ENCODE assay signal across 16 cellular contexts in genomic region chr22:38940985-38941384, GRCh38. TPM values are rescaled to one million over a fixed set of nuclear protein-coding genes. Genes with fewer than 3 reads are reported as not detected.
DNase-seq lines count a peak whose midpoint lies in the region; ATAC-seq and TF ChIP-seq lines count a peak whose summit lies in the region.
"Had no signal": no experiment of that assay in that cellular context is flagged by ENCODE, and none has a peak within 500 bp of the region (broad histone marks: within the 10 kb centered on the region; RNA-seq: fewer than 3 reads in every experiment).

No MANE protein-coding gene starts in this region.

- H3K36me3 Mint-ChIP-seq in activated CD4-positive, alpha-beta T cell treated with anti-CD3 and anti-CD28 coated beads for 36 hours (ENCODE audit: low read depth): no peaks in the 10 kb centered on the region
- H3K36me3 Mint-ChIP-seq in activated CD4-positive, alpha-beta memory T cell treated with anti-CD3 and anti-CD28 coated beads for 36 hours: no peaks in the 10 kb centered on the region
- no peaks in the 10 kb centered on the region for H3K36me3 Mint-ChIP-seq in natural killer cell treated with Interleukin-12 subunit alpha and Interleukin-12 subunit beta and Interleukin-15 and Interleukin-18, amount 100 ng/mL, for 72 hours

- H3K9me3 Mint-ChIP-seq in activated CD4-positive, alpha-beta T cell treated with anti-CD3 and anti-CD28 coated beads for 36 hours (ENCODE audit: low read depth): no peaks in the 10 kb centered on the region
- no peaks in the 10 kb centered on the region for H3K9me3 Mint-ChIP-seq in activated CD4-positive, alpha-beta memory T cell treated with anti-CD3 and anti-CD28 coated beads for 36 hours
- H3K9me3 Mint-ChIP-seq in natural killer cell treated with Interleukin-12 subunit alpha and Interleukin-12 subunit beta and Interleukin-15 and Interleukin-18, amount 100 ng/mL, for 72 hours: no peaks in the 10 kb centered on the region
- H3K9me3 Mint-ChIP-seq: naive thymus-derived CD8-positive, alpha-beta T cell had no signal

- POLR2A ChIA-PET in activated CD4-positive, alpha-beta T cell treated with anti-CD3 and anti-CD28 coated beads for 36 hours (lab: Charles Lee): interaction anchor here (0.6 to 1.8 kb wide), 10 partner anchors 9 to 373 kb away, joined by 3 to 19 read pairs (median 6); partner anchors contain the start of gene APOBEC3B
- POLR2A ChIA-PET in activated CD4-positive, alpha-beta memory T cell treated with anti-CD3 and anti-CD28 coated beads for 36 hours (lab: Charles Lee): interaction anchor here (0.8 to 2.9 kb wide), 14 partner anchors 11 to 177 kb away, joined by 3 to 29 read pairs (median 4); partner anchors contain the start of genes APOBEC3B and CBX6

- peak overlapping the region; percentile 87 for H3K27ac Mint-ChIP-seq in activated CD4-positive, alpha-beta T cell treated with anti-CD3 and anti-CD28 coated beads for 36 hours
- H3K27ac Mint-ChIP-seq in activated CD4-positive, alpha-beta memory T cell treated with anti-CD3 and anti-CD28 coated beads for 36 hours: peak overlapping the region; percentile 80
- peak overlapping the region; percentile 82 to 95 for H3K27ac Mint-ChIP-seq in natural killer cell treated with Interleukin-12 subunit alpha and Interleukin-12 subunit beta and Interleukin-15 and Interleukin-18, amount 100 ng/mL, for 72 hours

- no peak for DNase-seq in activated CD4-positive, alpha-beta T cell treated with anti-CD3 and anti-CD28 coated beads for 36 hours
- no peak for DNase-seq in activated CD4-positive, alpha-beta T cell treated with anti-CD3 and anti-CD28 coated beads for 1 hour
- DNase-seq in activated CD4-positive, alpha-beta memory T cell treated with anti-CD3 and anti-CD28 coated beads for 36 hours: peak; percentile 40
- no peak for DNase-seq in natural killer cell treated with Interleukin-12 subunit alpha and Interleukin-12 subunit beta and Interleukin-15 and Interleukin-18, amount 100 ng/mL, for 72 hours (ENCODE audit: low spot score)
- DNase-seq in erythroblast (lab: John Stamatoyannopoulos, UW): no peak
- no peak for DNase-seq in NCI-H146 treated with DMSO at 0.1 percent for 48 hours (lab: John Stamatoyannopoulos, UW; ENCODE audit: unreplicated experiment)
- DNase-seq: amniotic stem cell; Caco-2; left cardiac atrium; naive thymus-derived CD8-positive, alpha-beta T cell; NCI-H1694 treated with DMSO at 0.1 percent for 48 hours; NCI-H526 treated with DMSO at 0.1 percent for 48 hours; stimulated activated naive CD4-positive, alpha-beta T cell had no signal

- no peak for TF ChIP-seq POLR2A in erythroblast (IDR thresholded peaks at IDR 0.05; ENCODE audit: low read length)

- peak overlapping the region; percentile 59 for H3K4me3 Mint-ChIP-seq in activated CD4-positive, alpha-beta T cell treated with anti-CD3 and anti-CD28 coated beads for 36 hours
- H3K4me3 Mint-ChIP-seq in activated CD4-positive, alpha-beta memory T cell treated with anti-CD3 and anti-CD28 coated beads for 36 hours: peak overlapping the region; percentile 45
- peak overlapping the region; percentile 78 for H3K4me3 Mint-ChIP-seq in natural killer cell treated with Interleukin-12 subunit alpha and Interleukin-12 subunit beta and Interleukin-15 and Interleukin-18, amount 100 ng/mL, for 72 hours

- peaks cover 42% of the 10 kb centered on the region for H3K4me1 Mint-ChIP-seq in activated CD4-positive, alpha-beta T cell treated with anti-CD3 and anti-CD28 coated beads for 36 hours
- H3K4me1 Mint-ChIP-seq in activated CD4-positive, alpha-beta memory T cell treated with anti-CD3 and anti-CD28 coated beads for 36 hours (ENCODE audit: low read depth): peaks cover 34% of the 10 kb centered on the region
- H3K4me1 Mint-ChIP-seq in natural killer cell treated with Interleukin-12 subunit alpha and Interleukin-12 subunit beta and Interleukin-15 and Interleukin-18, amount 100 ng/mL, for 72 hours (ENCODE audit: low read depth in 2 of 2): peaks cover 45 to 55% of the 10 kb centered on the region in 2 donors

- CTCF ChIA-PET in activated CD4-positive, alpha-beta T cell treated with anti-CD3 and anti-CD28 coated beads for 36 hours (lab: Charles Lee): interaction anchor here (0.6 to 1.4 kb wide), 14 partner anchors 11 to 889 kb away, joined by 3 to 11 read pairs (median 4); no protein-coding TSS in a partner anchor
- CTCF ChIA-PET in activated CD4-positive, alpha-beta memory T cell treated with anti-CD3 and anti-CD28 coated beads for 36 hours (lab: Charles Lee): interaction anchor here (0.9 to 3.7 kb wide), 11 partner anchors 11 to 174 kb away, joined by 3 to 29 read pairs (median 4); partner anchors contain the start of gene CBX6

- intact Hi-C loops in activated CD4-positive, alpha-beta T cell treated with anti-CD3 and anti-CD28 coated beads for 36 hours (cut with DNase I, micrococcal nuclease): loop anchor here (1.0 to 2.0 kb wide), 7 partner anchors 13 to 211 kb away; partner anchors contain the start of genes CBX6 (in 1 of the 2) and CBX7 (in 1 of the 2)
- intact Hi-C loops in activated CD4-positive, alpha-beta memory T cell treated with anti-CD3 and anti-CD28 coated beads for 36 hours (cut with micrococcal nuclease): loop anchor here (1.0 to 10.0 kb wide), 7 partner anchors 13 to 184 kb away; partner anchors contain the start of genes APOBEC3H and SUN2

- peaks cover 31% of the 10 kb centered on the region for H3K27me3 Mint-ChIP-seq in activated CD4-positive, alpha-beta T cell treated with anti-CD3 and anti-CD28 coated beads for 36 hours
- H3K27me3 Mint-ChIP-seq in activated CD4-positive, alpha-beta memory T cell treated with anti-CD3 and anti-CD28 coated beads for 36 hours: peaks cover 28% of the 10 kb centered on the region
- H3K27me3 Mint-ChIP-seq in natural killer cell treated with Interleukin-12 subunit alpha and Interleukin-12 subunit beta and Interleukin-15 and Interleukin-18, amount 100 ng/mL, for 72 hours: peaks cover 14 to 33% of the 10 kb centered on the region in 2 donors

- peak; percentile 14 for ATAC-seq in activated CD4-positive, alpha-beta T cell treated with anti-CD3 and anti-CD28 coated beads for 36 hours
- ATAC-seq in GM21825 (IDR thresholded peaks at IDR 0.05; ENCODE audit: unreplicated experiment) (peak; percentile 12), GM19455 (IDR thresholded peaks at IDR 0.05; ENCODE audit: unreplicated experiment) (no peak)
- peak; percentile 25 to 48 for ATAC-seq in natural killer cell treated with Interleukin-12 subunit alpha and Interleukin-12 subunit beta and Interleukin-15 and Interleukin-18, amount 100 ng/mL, for 72 hours

RNA-seq across cellular contexts. Expression of gene APOBEC3A, which starts 16.4 kb away (rescaled TPM):
- total RNA-seq in activated CD4-positive, alpha-beta T cell treated with anti-CD3 and anti-CD28 coated beads for 36 hours: not detected
- under 1 TPM in 1 of 2 experiments, not detected in 1; 0.17 TPM for total RNA-seq in activated CD4-positive, alpha-beta memory T cell treated with anti-CD3 and anti-CD28 coated beads for 36 hours
- total RNA-seq in natural killer cell treated with Interleukin-12 subunit alpha and Interleukin-12 subunit beta and Interleukin-15 and Interleukin-18, amount 100 ng/mL, for 72 hours: 1 to 10 TPM in 1 of 2 donors, not detected in 1; 3.3 TPM
- total RNA-seq: Caco-2; naive thymus-derived CD8-positive, alpha-beta T cell; T-helper 2 cell treated with Interferon-gamma antibody and Interleukin-4, amounts not matched to agents 100 ng/mL and 5 ng/mL, for 36 hours had no signal

RNA-seq across cellular contexts. Expression of gene APOBEC3B, which starts 41.2 kb away (rescaled TPM):
- 1 to 10 TPM; 8.0 to 8.5 TPM for total RNA-seq in activated CD4-positive, alpha-beta T cell treated with anti-CD3 and anti-CD28 coated beads for 36 hours
- 10 to 100 TPM; 43.9 to 44.3 TPM for total RNA-seq in activated CD4-positive, alpha-beta memory T cell treated with anti-CD3 and anti-CD28 coated beads for 36 hours
- 10 to 100 TPM in 1 of 2 donors, under 1 TPM in 1; 0.64 to 12.4 TPM for total RNA-seq in natural killer cell treated with Interleukin-12 subunit alpha and Interleukin-12 subunit beta and Interleukin-15 and Interleukin-18, amount 100 ng/mL, for 72 hours
